ENCODE assay signal across 16 cellular contexts in the genomic region with DNA sequence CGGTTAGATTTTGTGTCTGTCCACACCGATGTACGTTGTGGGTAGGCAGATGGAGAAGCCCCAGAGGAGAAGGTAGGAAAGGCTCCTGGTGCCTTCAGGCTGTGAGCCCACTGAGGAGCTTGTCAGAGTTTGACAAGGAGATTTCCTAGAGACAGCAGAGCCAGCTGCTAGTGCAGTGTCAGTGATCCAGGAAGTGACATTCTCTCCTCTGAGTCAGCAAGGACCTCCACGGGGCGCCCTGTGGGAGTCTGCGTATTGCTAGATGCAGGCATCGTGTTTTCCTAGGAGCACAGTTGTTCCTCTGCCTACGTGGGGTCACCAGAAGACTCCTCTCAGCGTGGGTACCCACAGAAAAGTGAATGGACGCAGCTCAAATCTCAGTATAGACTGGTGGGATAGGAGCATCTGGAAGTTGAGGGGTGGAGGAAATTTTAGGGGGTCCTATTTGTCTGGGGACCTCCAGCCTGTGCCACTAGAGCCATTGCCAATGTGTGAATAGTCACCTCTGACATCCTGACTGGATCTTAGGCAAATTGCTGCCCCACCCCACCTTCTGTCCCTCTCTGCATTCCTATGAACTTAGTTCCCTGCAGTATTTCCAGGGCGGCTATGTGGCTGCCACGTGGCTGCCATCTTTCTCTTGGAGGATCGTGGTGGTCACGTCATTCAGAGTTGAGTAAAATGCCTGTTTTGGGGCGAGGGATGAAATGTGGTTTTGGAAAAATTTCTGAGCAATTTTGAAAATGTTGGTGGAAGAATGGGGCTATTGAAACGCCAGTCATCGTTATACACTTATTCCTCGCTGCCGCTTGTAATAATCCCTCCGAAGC.
DNase-seq lines count a peak whose midpoint lies in the region; ATAC-seq and TF ChIP-seq lines count a peak whose summit lies in the region.
"Had no signal": no experiment of that assay in that cellular context is flagged by ENCODE, and none has a peak within 500 bp of the region (broad histone marks: within the 10 kb centered on the region; RNA-seq: fewer than 3 reads in every experiment).

No MANE protein-coding gene starts in this region.

- DNase-seq in NCI-H146 treated with DMSO at 0.1 percent for 48 hours (lab: John Stamatoyannopoulos, UW; ENCODE audit: unreplicated experiment) (peak; percentile 0), NCI-H146 (lab: John Stamatoyannopoulos, UW) (no peak), NB4 (ENCODE audit: low read depth) (peak; percentile 28), dermis blood vessel endothelial cell (peak; percentile 9)
- DNase-seq: activated effector memory CD4-positive, alpha-beta T cell treated with Interleukin-2 at 50 U/mL for 16 hours; DMS153; GOT3; NCI-H1105 treated with DMSO at 0.1 percent for 48 hours; NCI-H526 treated with DMSO at 0.1 percent for 48 hours; thyroid gland had no signal

- H3K27ac ChIP-seq in gastroesophageal sphincter = no peak overlapping the region
- H3K27ac ChIP-seq: neural progenitor cell, thyroid gland had no signal

- TF ChIP-seq POLR2A in NB4 (IDR thresholded peaks at IDR 0.05; ENCODE audit: extremely low read depth, insufficient read length) = no peak
- no peak for TF ChIP-seq POLR2A in gastroesophageal sphincter (IDR thresholded peaks at IDR 0.05)

- H3K27me3 ChIP-seq in skeletal muscle satellite cell (ENCODE audit: control insufficient read depth, insufficient read depth, low read length) (peaks cover 8% of the 10 kb centered on the region), gastroesophageal sphincter (peaks cover 53% of the 10 kb centered on the region)
- H3K27me3 ChIP-seq: body of pancreas, neural progenitor cell, thyroid gland had no signal

- peaks cover 23% of the 10 kb centered on the region for H3K4me1 ChIP-seq in skeletal muscle satellite cell (ENCODE audit: control insufficient read depth, insufficient read depth, low read length)
- H3K4me1 ChIP-seq in gastroesophageal sphincter = no peaks in the 10 kb centered on the region
- H3K4me1 ChIP-seq: body of pancreas, thyroid gland had no signal

- no peak overlapping the region for H3K4me3 ChIP-seq in NB4 (ENCODE audit: low read depth, low read length)
- H3K4me3 ChIP-seq in skeletal muscle satellite cell (ENCODE audit: low read length) = peak overlapping the region; percentile 42
- H3K4me3 ChIP-seq in gastroesophageal sphincter = no peak overlapping the region
- H3K4me3 ChIP-seq: body of pancreas, neural progenitor cell, thyroid gland had no signal

- WGBS in gastroesophageal sphincter (ENCODE audit: low coverage in 1 of 2), 2 donors = 72 to 76% methylated on average over 10 to 16 of the region's 20 CpGs

- H3K36me3 ChIP-seq in skeletal muscle satellite cell (ENCODE audit: insufficient read depth, low read length) (no peaks in the 10 kb centered on the region), gastroesophageal sphincter (no peaks in the 10 kb centered on the region)
- H3K36me3 ChIP-seq: neural progenitor cell, thyroid gland had no signal

- TF ChIP-seq EP300 in gastroesophageal sphincter (IDR thresholded peaks at IDR 0.05) = no peak

- H3K9me3 ChIP-seq in skeletal muscle satellite cell (replicated peaks; ENCODE audit: low read length) (no peaks in the 10 kb centered on the region), gastroesophageal sphincter (no peaks in the 10 kb centered on the region)
- H3K9me3 ChIP-seq: body of pancreas, thyroid gland had no signal

- TF ChIP-seq CTCF in NB4 (IDR thresholded peaks at IDR 0.05; ENCODE audit: low read depth, low read length) (no peak), gastroesophageal sphincter (IDR thresholded peaks at IDR 0.05) (no peak)

- peak overlapping the region; percentile 71 for H3K4me2 ChIP-seq in skeletal muscle satellite cell (ENCODE audit: low read length)
- H3K4me2 ChIP-seq: neural progenitor cell had no signal

- ATAC-seq in HG03442 (IDR thresholded peaks at IDR 0.05; ENCODE audit: unreplicated experiment) (no peak), GM21786 (IDR thresholded peaks at IDR 0.05; ENCODE audit: unreplicated experiment) (no peak), gastroesophageal sphincter (no peak)
- ATAC-seq: body of pancreas had no signal

- peak overlapping the region; percentile 64 for H3K9ac ChIP-seq in skeletal muscle satellite cell (ENCODE audit: low read depth, low read length)
- H3K9ac ChIP-seq: neural progenitor cell had no signal
